In the genomic region with DNA sequence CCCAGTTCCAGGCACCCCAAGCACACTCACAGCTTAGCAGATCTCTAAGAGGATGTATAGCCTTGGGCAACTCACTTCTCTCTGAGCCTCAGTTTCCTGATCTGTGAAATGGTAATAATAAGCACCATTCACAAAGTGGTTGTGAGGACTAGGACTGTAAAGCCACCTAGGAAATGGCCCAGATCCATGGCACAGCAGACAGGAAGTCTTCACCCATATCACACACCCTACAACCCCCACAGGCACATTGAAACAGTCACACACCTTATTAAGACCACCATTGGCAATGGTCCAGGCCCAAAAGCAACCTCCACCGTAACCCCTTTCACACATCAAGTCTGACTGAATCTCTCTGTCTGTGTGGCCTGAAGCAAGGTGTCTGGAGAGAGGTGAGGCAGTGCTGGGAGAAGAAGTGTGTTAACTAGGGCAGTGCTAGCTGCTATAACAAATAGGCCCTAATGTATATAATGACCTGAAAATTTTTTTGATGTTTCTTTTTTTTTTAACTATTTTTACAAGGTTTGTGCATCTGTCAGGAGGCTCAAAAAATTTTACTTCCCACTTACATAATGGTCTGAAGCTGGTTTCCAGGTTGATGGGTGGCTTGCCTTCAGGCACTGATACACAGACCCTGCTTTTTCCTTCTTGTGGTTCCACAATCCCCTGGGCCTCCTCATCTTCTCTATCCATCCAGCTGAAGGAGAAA, we compare ENCODE assay signal across 22 cellular contexts. TPM values are rescaled to one million over a fixed set of nuclear protein-coding genes. Genes with fewer than 3 reads are reported as not detected.
A peak's percentile ranks its signal among the peaks of the same experiment; 100 is the strongest.
DNase-seq lines count a peak whose midpoint lies in the region; ATAC-seq and TF ChIP-seq lines count a peak whose summit lies in the region.
"Had no signal": no experiment of that assay in that cellular context is flagged by ENCODE, and none has a peak within 500 bp of the region (broad histone marks: within the 10 kb centered on the region; RNA-seq: fewer than 3 reads in every experiment).

No MANE protein-coding gene starts in this region.

- no peak for TF ChIP-seq POLR2A in stomach (IDR thresholded peaks at IDR 0.05)

- H3K4me1 ChIP-seq in stomach: peaks cover 11 to 63% (median 39%) of the 10 kb centered on the region in 4 donors

- TF ChIP-seq EP300 in stomach (IDR thresholded peaks at IDR 0.05): no peak

- H3K27ac Mint-ChIP-seq in activated naive CD8-positive, alpha-beta T cell treated with anti-CD3 and anti-CD28 coated beads, Interleukin-2, amount 10 ng/mL, durations not matched to agents 7 days and 5 days: no peak overlapping the region
- H3K27ac Mint-ChIP-seq in activated naive CD8-positive, alpha-beta T cell treated with anti-CD3 and anti-CD28 coated beads for 36 hours: no peak overlapping the region
- H3K27ac Mint-ChIP-seq in dendritic cell treated with granulocyte-macrophage colony-stimulating factor and Interleukin-4, amounts not matched to agents 40 ng/mL and 50 ng/mL, for 4 days: peak overlapping the region; percentile 58
- peak overlapping the region; percentile 53 for H3K27ac Mint-ChIP-seq in stimulated activated memory B cell treated with anti-CD40 and anti-IgM and Interleukin-4, amounts not matched to agents 10 μg/mL and 1 μg/mL and 100 μg/mL, for 72 hours

- peak overlapping the region; percentile 6 for H3K4me3 Mint-ChIP-seq in activated naive CD8-positive, alpha-beta T cell treated with anti-CD3 and anti-CD28 coated beads, Interleukin-2, amount 10 ng/mL, durations not matched to agents 7 days and 5 days
- H3K4me3 Mint-ChIP-seq in activated naive CD8-positive, alpha-beta T cell treated with anti-CD3 and anti-CD28 coated beads for 36 hours: no peak overlapping the region
- no peak overlapping the region for H3K4me3 Mint-ChIP-seq in dendritic cell treated with granulocyte-macrophage colony-stimulating factor and Interleukin-4, amounts not matched to agents 40 ng/mL and 50 ng/mL, for 4 days
- H3K4me3 Mint-ChIP-seq in stimulated activated memory B cell treated with anti-CD40 and anti-IgM and Interleukin-4, amounts not matched to agents 10 μg/mL and 1 μg/mL and 100 μg/mL, for 72 hours: no peak overlapping the region

- H3K4me1 Mint-ChIP-seq in activated naive CD8-positive, alpha-beta T cell treated with anti-CD3 and anti-CD28 coated beads, Interleukin-2, amount 10 ng/mL, durations not matched to agents 7 days and 5 days: peaks cover 60% of the 10 kb centered on the region
- peaks cover 56% of the 10 kb centered on the region for H3K4me1 Mint-ChIP-seq in activated naive CD8-positive, alpha-beta T cell treated with anti-CD3 and anti-CD28 coated beads for 36 hours
- peaks cover 84% of the 10 kb centered on the region for H3K4me1 Mint-ChIP-seq in dendritic cell treated with granulocyte-macrophage colony-stimulating factor and Interleukin-4, amounts not matched to agents 40 ng/mL and 50 ng/mL, for 4 days (ENCODE audit: low read depth)
- peaks cover 61% of the 10 kb centered on the region for H3K4me1 Mint-ChIP-seq in stimulated activated memory B cell treated with anti-CD40 and anti-IgM and Interleukin-4, amounts not matched to agents 10 μg/mL and 1 μg/mL and 100 μg/mL, for 72 hours

- no peak overlapping the region for H3K27ac ChIP-seq in stomach
- H3K27ac ChIP-seq: brain microvascular endothelial cell, colonic mucosa, heart right ventricle, left ventricle myocardium inferior, testis had no signal

- POLR2A ChIA-PET in activated naive CD8-positive, alpha-beta T cell treated with anti-CD3 and anti-CD28 coated beads, Interleukin-2, amount 10 ng/mL, durations not matched to agents 7 days and 5 days (lab: Charles Lee): interaction anchor here (1.1 to 1.6 kb wide), 4 partner anchors 17 to 72 kb away, joined by 3 to 5 read pairs (median 4); partner anchors contain the start of genes PRELID1 and RAB24

- no peaks in the 10 kb centered on the region for H3K36me3 ChIP-seq in stomach
- H3K36me3 ChIP-seq: brain microvascular endothelial cell, colonic mucosa, heart right ventricle, left ventricle myocardium inferior had no signal

- H3K4me3 ChIP-seq in stomach: no peak overlapping the region
- H3K4me3 ChIP-seq: colonic mucosa, heart right ventricle, left ventricle myocardium inferior, testis had no signal

- H3K27me3 ChIP-seq in stomach: no peaks in the 10 kb centered on the region
- H3K27me3 ChIP-seq: brain microvascular endothelial cell, colonic mucosa, heart right ventricle, testis had no signal

- no peaks in the 10 kb centered on the region for H3K9me3 ChIP-seq in stomach
- H3K9me3 ChIP-seq: colonic mucosa, left ventricle myocardium inferior, testis had no signal

- no peak for ATAC-seq in activated naive CD8-positive, alpha-beta T cell treated with anti-CD3 and anti-CD28 coated beads, Interleukin-2, amount 10 ng/mL, durations not matched to agents 7 days and 5 days (ENCODE audit: low read depth)
- ATAC-seq in stimulated activated memory B cell treated with anti-CD40 and anti-IgM and Interleukin-4, amounts not matched to agents 10 μg/mL and 1 μg/mL and 100 μg/mL, for 72 hours: no peak
- ATAC-seq: HCT116, heart right ventricle had no signal

- no peak for TF ChIP-seq CTCF in stomach (IDR thresholded peaks at IDR 0.05)

- DNase-seq in activated naive CD8-positive, alpha-beta T cell treated with anti-CD3 and anti-CD28 coated beads, Interleukin-2, amount 10 ng/mL, durations not matched to agents 7 days and 5 days: no peak
- no peak for DNase-seq in activated naive CD8-positive, alpha-beta T cell treated with anti-CD3 and anti-CD28 coated beads for 36 hours
- DNase-seq in stomach: no peak
- no peak for DNase-seq in DMS53 (lab: John Stamatoyannopoulos, UW)
- DNase-seq: activated T-cell treated with anti-CD3 and anti-CD28 coated beads, Interleukin-2, amount 50 U/mL, for 1 hour; brain microvascular endothelial cell; colonic mucosa; heart right ventricle; left ventricle myocardium inferior; MM.1S; NCI-H1436 treated with DMSO at 0.1 percent for 48 hours; NCI-H524 treated with DMSO at 0.1 percent for 48 hours; stimulated activated CD4-positive, alpha-beta T cell treated with anti-CD3 and anti-CD28 coated beads, Interleukin-12 subunit alpha, Interleukin-12 subunit beta, amount 100 ng/mL, for 4 hours; stimulated activated CD8-positive, alpha-beta memory T cell treated with anti-CD3 and anti-CD28 coated beads, Interleukin-4, amount 100 ng/mL, for 48 hours; testis had no signal

- peaks cover 24% of the 10 kb centered on the region for H3K36me3 Mint-ChIP-seq in activated naive CD8-positive, alpha-beta T cell treated with anti-CD3 and anti-CD28 coated beads, Interleukin-2, amount 10 ng/mL, durations not matched to agents 7 days and 5 days
- H3K36me3 Mint-ChIP-seq in activated naive CD8-positive, alpha-beta T cell treated with anti-CD3 and anti-CD28 coated beads for 36 hours: peaks cover 12% of the 10 kb centered on the region
- peaks cover 39% of the 10 kb centered on the region for H3K36me3 Mint-ChIP-seq in dendritic cell treated with granulocyte-macrophage colony-stimulating factor and Interleukin-4, amounts not matched to agents 40 ng/mL and 50 ng/mL, for 4 days (ENCODE audit: low read depth)
- H3K36me3 Mint-ChIP-seq in stimulated activated memory B cell treated with anti-CD40 and anti-IgM and Interleukin-4, amounts not matched to agents 10 μg/mL and 1 μg/mL and 100 μg/mL, for 72 hours: no peaks in the 10 kb centered on the region

- H3K9me3 Mint-ChIP-seq in activated naive CD8-positive, alpha-beta T cell treated with anti-CD3 and anti-CD28 coated beads, Interleukin-2, amount 10 ng/mL, durations not matched to agents 7 days and 5 days: peaks cover 12% of the 10 kb centered on the region
- peaks cover 10% of the 10 kb centered on the region for H3K9me3 Mint-ChIP-seq in activated naive CD8-positive, alpha-beta T cell treated with anti-CD3 and anti-CD28 coated beads for 36 hours
- peaks cover 6% of the 10 kb centered on the region for H3K9me3 Mint-ChIP-seq in dendritic cell treated with granulocyte-macrophage colony-stimulating factor and Interleukin-4, amounts not matched to agents 40 ng/mL and 50 ng/mL, for 4 days
- no peaks in the 10 kb centered on the region for H3K9me3 Mint-ChIP-seq in stimulated activated memory B cell treated with anti-CD40 and anti-IgM and Interleukin-4, amounts not matched to agents 10 μg/mL and 1 μg/mL and 100 μg/mL, for 72 hours

- no peaks in the 10 kb centered on the region for H3K27me3 Mint-ChIP-seq in activated naive CD8-positive, alpha-beta T cell treated with anti-CD3 and anti-CD28 coated beads, Interleukin-2, amount 10 ng/mL, durations not matched to agents 7 days and 5 days
- H3K27me3 Mint-ChIP-seq in activated naive CD8-positive, alpha-beta T cell treated with anti-CD3 and anti-CD28 coated beads for 36 hours: no peaks in the 10 kb centered on the region
- no peaks in the 10 kb centered on the region for H3K27me3 Mint-ChIP-seq in dendritic cell treated with granulocyte-macrophage colony-stimulating factor and Interleukin-4, amounts not matched to agents 40 ng/mL and 50 ng/mL, for 4 days
- no peaks in the 10 kb centered on the region for H3K27me3 Mint-ChIP-seq in stimulated activated memory B cell treated with anti-CD40 and anti-IgM and Interleukin-4, amounts not matched to agents 10 μg/mL and 1 μg/mL and 100 μg/mL, for 72 hours

- intact Hi-C loops in dendritic cell treated with granulocyte-macrophage colony-stimulating factor and Interleukin-4, amounts not matched to agents 40 ng/mL and 50 ng/mL, for 4 days (cut with micrococcal nuclease): loop anchor here (5.0 kb wide), 1 partner anchor 48 kb away; no protein-coding TSS in a partner anchor
- intact Hi-C loops in stomach (cut with DNase I; ENCODE audit: low total_unique reads): no loop called here

- 70 to 92% (median 91%) methylated on average over 1 of the region's 1 CpG for WGBS in stomach, 5 donors

RNA-seq across cellular contexts. Expression of gene RGS14, which starts 2.4 kb away (rescaled TPM):
- 100 to 1,000 TPM; 113 to 124 TPM for total RNA-seq in activated naive CD8-positive, alpha-beta T cell treated with anti-CD3 and anti-CD28 coated beads, Interleukin-2, amount 10 ng/mL, durations not matched to agents 7 days and 5 days
- 10 to 100 TPM; 38.9 to 41.2 TPM for total RNA-seq in activated naive CD8-positive, alpha-beta T cell treated with anti-CD3 and anti-CD28 coated beads for 36 hours
- total RNA-seq in stomach: 100 to 1,000 TPM in 1 of 5 donors, 10 to 100 TPM in 1, 1 to 10 TPM in 2, not detected in 1; 4.2 to 100 (median 12.5) TPM
- 10 to 100 TPM; 19.0 to 34.3 (median 26.9) TPM for polyA plus RNA-seq in stomach

RNA-seq across cellular contexts. Expression of gene LMAN2, which starts 3.8 kb away (rescaled TPM):
- total RNA-seq in activated naive CD8-positive, alpha-beta T cell treated with anti-CD3 and anti-CD28 coated beads, Interleukin-2, amount 10 ng/mL, durations not matched to agents 7 days and 5 days: 100 to 1,000 TPM; 110 to 116 TPM
- 10 to 100 TPM; 91.5 to 92.1 TPM for total RNA-seq in activated naive CD8-positive, alpha-beta T cell treated with anti-CD3 and anti-CD28 coated beads for 36 hours
- 100 to 1,000 TPM in 3 of 5 donors, 10 to 100 TPM in 2; 73.5 to 621 (median 187) TPM for total RNA-seq in stomach
- 100 to 1,000 TPM in 1 of 3 donors, 10 to 100 TPM in 2; 92.9 to 135 (median 98.0) TPM for polyA plus RNA-seq in stomach

RNA-seq across cellular contexts. Expression of gene SLC34A1, which starts 28.9 kb away (rescaled TPM):
- total RNA-seq in activated naive CD8-positive, alpha-beta T cell treated with anti-CD3 and anti-CD28 coated beads, Interleukin-2, amount 10 ng/mL, durations not matched to agents 7 days and 5 days: 1 to 10 TPM; 1.9 to 2.1 TPM
- total RNA-seq in activated naive CD8-positive, alpha-beta T cell treated with anti-CD3 and anti-CD28 coated beads for 36 hours: not detected
- total RNA-seq in stomach: not detected
- polyA plus RNA-seq in stomach: under 1 TPM in 1 of 3 donors, not detected in 2; 0.10 TPM
- total RNA-seq: colonic mucosa, Daoy, left ventricle myocardium inferior had no signal
- polyA plus RNA-seq: AG04450, heart right ventricle had no signal

RNA-seq across cellular contexts. Expression of gene MXD3, which starts 43.6 kb away (rescaled TPM):
- 10 to 100 TPM; 85.0 to 94.0 TPM for total RNA-seq in activated naive CD8-positive, alpha-beta T cell treated with anti-CD3 and anti-CD28 coated beads, Interleukin-2, amount 10 ng/mL, durations not matched to agents 7 days and 5 days
- total RNA-seq in activated naive CD8-positive, alpha-beta T cell treated with anti-CD3 and anti-CD28 coated beads for 36 hours: 10 to 100 TPM; 14.7 to 17.3 TPM
- total RNA-seq in stomach: 10 to 100 TPM in 4 of 5 donors, 1 to 10 TPM in 1; 6.8 to 86.9 (median 25.0) TPM
- 10 to 100 TPM in 2 of 3 donors, 1 to 10 TPM in 1; 7.6 to 17.8 (median 15.0) TPM for polyA plus RNA-seq in stomach

RNA-seq across cellular contexts. Expression of gene PFN3, which starts 45.1 kb away (rescaled TPM):
- total RNA-seq in activated naive CD8-positive, alpha-beta T cell treated with anti-CD3 and anti-CD28 coated beads, Interleukin-2, amount 10 ng/mL, durations not matched to agents 7 days and 5 days: not detected
- not detected for total RNA-seq in activated naive CD8-positive, alpha-beta T cell treated with anti-CD3 and anti-CD28 coated beads for 36 hours
- not detected for total RNA-seq in stomach
- not detected for polyA plus RNA-seq in stomach
- total RNA-seq: colonic mucosa, Daoy, heart right ventricle, left ventricle myocardium inferior, mononuclear cell, renal cortical epithelial cell had no signal
- polyA plus RNA-seq: AG04450, heart right ventricle had no signal

Comparison
In these comparisons a context has a peak if more than half of its experiments do, and no peak if none do; other contexts are left out.
1. H3K27ac Mint-ChIP-seq: peak in dendritic cell treated with granulocyte-macrophage colony-stimulating factor and Interleukin-4, amounts not matched to agents 40 ng/mL and 50 ng/mL, for 4 days (single experiment) and stimulated activated memory B cell treated with anti-CD40 and anti-IgM and Interleukin-4, amounts not matched to agents 10 μg/mL and 1 μg/mL and 100 μg/mL, for 72 hours (single experiment); none in activated naive CD8-positive, alpha-beta T cell treated with anti-CD3 and anti-CD28 coated beads, Interleukin-2, amount 10 ng/mL, durations not matched to agents 7 days and 5 days (single experiment) and activated naive CD8-positive, alpha-beta T cell treated with anti-CD3 and anti-CD28 coated beads for 36 hours (single experiment).